Comparison of ENCODE assay signal across 19 cellular contexts in genomic region chr3:14620512-14620911, GRCh38. TPM values are rescaled to one million over a fixed set of nuclear protein-coding genes. Genes with fewer than 3 reads are reported as not detected.
DNase-seq lines count a peak whose midpoint lies in the region; ATAC-seq and TF ChIP-seq lines count a peak whose summit lies in the region.
"Had no signal": no experiment of that assay in that cellular context is flagged by ENCODE, and none has a peak within 500 bp of the region (broad histone marks: within the 10 kb centered on the region; RNA-seq: fewer than 3 reads in every experiment).

No MANE protein-coding gene starts in this region.

- no peaks in the 10 kb centered on the region for H3K27me3 ChIP-seq in stomach

- H3K27ac Mint-ChIP-seq in natural killer cell: no peak overlapping the region

- DNase-seq in ELF-1 (ENCODE audit: low read depth, low spot score): peak; percentile 71
- DNase-seq in M059J (ENCODE audit: low read depth): peak; percentile 18
- DNase-seq in dermis blood vessel endothelial cell: peak; percentile 22
- DNase-seq in islet precursor cell: peak; percentile 89
- DNase-seq in stomach: no peak
- DNase-seq in NCI-H524 (lab: John Stamatoyannopoulos, UW): no peak
- no peak for DNase-seq in natural killer cell
- DNase-seq: KG1, NCI-H1048, NCI-H1436 treated with DMSO at 0.1 percent for 48 hours, NCI-H2081 treated with DMSO at 0.1 percent for 48 hours, NCI-H345, NCI-H774, PC-9, SJCRH30 had no signal

- no peaks in the 10 kb centered on the region for H3K36me3 ChIP-seq in stomach
- H3K36me3 ChIP-seq: SJCRH30 had no signal

- peaks cover 0 to 24% (median 11%) of the 10 kb centered on the region in 4 donors for H3K4me1 ChIP-seq in stomach
- H3K4me1 ChIP-seq: SJCRH30 had no signal

- peaks cover 25 to 42% of the 10 kb centered on the region in 2 donors for H3K27me3 Mint-ChIP-seq in natural killer cell (ENCODE audit: low read depth in 2 of 2)

- TF ChIP-seq POLR2A in stomach (IDR thresholded peaks at IDR 0.05): no peak

- H3K9me3 ChIP-seq in stomach: no peaks in the 10 kb centered on the region
- H3K9me3 ChIP-seq: SJCRH30 had no signal

- H3K4me3 Mint-ChIP-seq in natural killer cell: no peak overlapping the region

- H3K9me3 Mint-ChIP-seq in natural killer cell: no peaks in the 10 kb centered on the region

- no peak overlapping the region for H3K4me3 ChIP-seq in stomach
- H3K4me3 ChIP-seq: PC-9, SJCRH30 had no signal

- no peaks in the 10 kb centered on the region for H3K36me3 Mint-ChIP-seq in natural killer cell

- no peaks in the 10 kb centered on the region for H3K4me1 Mint-ChIP-seq in natural killer cell

- 38 to 61% (median 50%) methylated on average over 7 of the region's 7 CpGs for WGBS in stomach, 5 donors

- intact Hi-C loops in stomach (cut with DNase I; ENCODE audit: low total_unique reads): no loop called here
- intact Hi-C loops in natural killer cell (cut with micrococcal nuclease): no loop called here

- ATAC-seq in HG03025 (IDR thresholded peaks at IDR 0.05; ENCODE audit: low FRiP score, unreplicated experiment): no peak
- ATAC-seq in natural killer cell: no peak
- ATAC-seq: HCT116 had no signal

- TF ChIP-seq EP300 in stomach (IDR thresholded peaks at IDR 0.05): no peak

- no peak overlapping the region for H3K27ac ChIP-seq in stomach
- H3K27ac ChIP-seq: C4-2B, PC-9, SJCRH30 had no signal

- no peak for TF ChIP-seq CTCF in stomach (IDR thresholded peaks at IDR 0.05)
- TF ChIP-seq CTCF in natural killer cell (IDR thresholded peaks at IDR 0.05): no peak

RNA-seq across cellular contexts. Expression of gene CCDC174, which starts 31.1 kb away (rescaled TPM):
- total RNA-seq in M059J (2014; rRNA removed; shearing (Covaris generic)): 6.1 and 6.2 TPM in 2 replicates
- 8.3 and 9.2 TPM in 2 replicates for total RNA-seq in dermis blood vessel endothelial cell
- total RNA-seq in stomach: 10 to 100 TPM in 4 of 5 donors, 1 to 10 TPM in 1; 8.5 to 44.0 (median 19.6) TPM
- polyA plus RNA-seq in stomach: 10 to 100 TPM; 12.5 to 26.7 (median 15.3) TPM
- 10 to 100 TPM; 29.7 to 41.2 (median 31.9) TPM for total RNA-seq in natural killer cell

RNA-seq across cellular contexts. Expression of gene C3orf20, which starts 54.4 kb away (rescaled TPM):
- total RNA-seq in M059J (2014; rRNA removed; shearing (Covaris generic)): not detected in 2 replicates
- not detected in 2 replicates for total RNA-seq in dermis blood vessel endothelial cell
- under 1 TPM in 1 of 5 donors, not detected in 4; 0.37 TPM for total RNA-seq in stomach
- not detected for polyA plus RNA-seq in stomach
- total RNA-seq in natural killer cell: under 1 TPM in 1 of 3 donors, not detected in 2; 0.14 TPM
- total RNA-seq: MCF 10A, PC-9, SJCRH30 had no signal

Comparison
In these comparisons a context has a peak if more than half of its experiments do, and no peak if none do; other contexts are left out.
1. DNase-seq: peak in ELF-1 (single experiment), M059J (single experiment), dermis blood vessel endothelial cell (single experiment) and islet precursor cell (single experiment); none in stomach (single experiment), NCI-H524 (0 of 2) and natural killer cell (single experiment).